20 cellular contexts compared by ENCODE assay signal in genomic region chr2:128346291-128346690, GRCh38. TPM values are rescaled to one million over a fixed set of nuclear protein-coding genes. Genes with fewer than 3 reads are reported as not detected.
DNase-seq lines count a peak whose midpoint lies in the region; ATAC-seq and TF ChIP-seq lines count a peak whose summit lies in the region.
"Had no signal": no experiment of that assay in that cellular context is flagged by ENCODE, and none has a peak within 500 bp of the region (broad histone marks: within the 10 kb centered on the region; RNA-seq: fewer than 3 reads in every experiment).

No MANE protein-coding gene starts in this region.

- 94% methylated on average over 31 of the region's 31 CpGs for WGBS in right cardiac atrium
- WGBS in esophagus squamous epithelium, 2 donors, result 95% methylated on average over 13 of the region's 31 CpGs; no CpG with 5 or more reads in 1 of the 2 donors

- no peak for TF ChIP-seq POLR2A in esophagus squamous epithelium (IDR thresholded peaks at IDR 0.05)

- TF ChIP-seq CTCF in nephron progenitor cell (IDR thresholded peaks at IDR 0.05), result no peak
- no peak for TF ChIP-seq CTCF in esophagus squamous epithelium (IDR thresholded peaks at IDR 0.05)

- intact Hi-C loops in cardiac septum (cut with DNase I), result loop anchor here (5.0 kb wide), 1 partner anchor 956 kb away; no protein-coding TSS in a partner anchor
- intact Hi-C loops in right cardiac atrium (cut with DNase I), result loop anchor here in 1 of 4 donors (10.0 kb wide), 1 partner anchor 149 kb away; no protein-coding TSS in a partner anchor
- intact Hi-C loops in esophagus squamous epithelium (cut with DNase I), result no loop called here

- H3K27me3 Mint-ChIP-seq in nephron progenitor cell (ENCODE audit: low read depth, poor library complexity), result peaks cover 18% of the 10 kb centered on the region
- H3K27me3 Mint-ChIP-seq: B cell had no signal

- H3K9me3 Mint-ChIP-seq in nephron progenitor cell, result peaks cover 35% of the 10 kb centered on the region

- ATAC-seq in right cardiac atrium (no peak), GM21390 (IDR thresholded peaks at IDR 0.05; ENCODE audit: unreplicated experiment) (no peak)

- H3K4me1 Mint-ChIP-seq in nephron progenitor cell, result peaks cover 27% of the 10 kb centered on the region
- H3K4me1 Mint-ChIP-seq: B cell had no signal

- H3K4me3 ChIP-seq in right cardiac atrium (ENCODE audit: low read length) (no peak overlapping the region), esophagus squamous epithelium (no peak overlapping the region)
- H3K4me3 ChIP-seq: GM23248, MG63 had no signal

- peaks cover 4% of the 10 kb centered on the region for H3K4me1 ChIP-seq in right cardiac atrium (ENCODE audit: control insufficient read depth, insufficient read depth, low read length)
- H3K4me1 ChIP-seq in esophagus squamous epithelium, result peaks cover 14 to 31% (median 17%) of the 10 kb centered on the region in 3 donors

- DNase-seq in cardiac septum (ENCODE audit: low spot score) (peak; percentile 71), right cardiac atrium (no peak), islet precursor cell (peak; percentile 35), nephron progenitor cell (no peak), HT-29 (ENCODE audit: low spot score) (no peak), esophagus squamous epithelium (lab: John Stamatoyannopoulos, UW) (no peak)
- DNase-seq in stimulated activated CD4-positive, alpha-beta T cell treated with anti-CD3 and anti-CD28 coated beads, Interleukin-15, amount 100 ng/mL, for 24 hours, result no peak
- DNase-seq: DMS 273 treated with DMSO at 0.1 percent for 48 hours, DND-41, GM23248, Kasumi-1, MG63, NCI-H1092, NCI-H1436 treated with DMSO at 0.1 percent for 48 hours, NCI-H2029, NCI-H345, NCI-H524 treated with DMSO at 0.1 percent for 48 hours, SHP77 treated with DMSO at 0.1 percent for 48 hours had no signal

- no peaks in the 10 kb centered on the region for H3K36me3 ChIP-seq in esophagus squamous epithelium
- H3K36me3 ChIP-seq: MG63 had no signal

- H3K27me3 ChIP-seq in right cardiac atrium (ENCODE audit: control insufficient read depth, insufficient read depth) (no peaks in the 10 kb centered on the region), esophagus squamous epithelium (no peaks in the 10 kb centered on the region)
- H3K27me3 ChIP-seq: MG63 had no signal

- H3K27ac ChIP-seq in right cardiac atrium (ENCODE audit: low read length), result no peak overlapping the region
- H3K27ac ChIP-seq in esophagus squamous epithelium, result no peak overlapping the region
- H3K27ac ChIP-seq: GM23248 had no signal

- H3K9me3 ChIP-seq in right cardiac atrium (ENCODE audit: control insufficient read depth, low read length), result no peaks in the 10 kb centered on the region
- peaks cover 0 to 5% (median 0%) of the 10 kb centered on the region in 3 donors for H3K9me3 ChIP-seq in esophagus squamous epithelium
- H3K9me3 ChIP-seq: MG63 had no signal

- H3K4me3 Mint-ChIP-seq in nephron progenitor cell, result no peak overlapping the region
- H3K4me3 Mint-ChIP-seq: B cell had no signal

- H3K36me3 Mint-ChIP-seq in nephron progenitor cell (ENCODE audit: low read depth), result peaks cover 15% of the 10 kb centered on the region

- H3K27ac Mint-ChIP-seq in nephron progenitor cell, result peak overlapping the region; percentile 42
- H3K27ac Mint-ChIP-seq: B cell had no signal

RNA-seq across cellular contexts. Expression of gene HS6ST1, which starts 27.6 kb away (rescaled TPM):
- 14.4 TPM for total RNA-seq in cardiac septum
- 10 to 100 TPM; 13.3 to 28.4 (median 21.1) TPM for total RNA-seq in right cardiac atrium
- polyA plus RNA-seq in right cardiac atrium, result 19.8 TPM
- total RNA-seq in HT-29 (2014; rRNA removed; shearing (Covaris generic)), result 17.6 and 17.7 TPM in 2 replicates
- total RNA-seq in esophagus squamous epithelium, result 10 to 100 TPM; 44.7 to 73.8 (median 56.8) TPM

Comparison
In these comparisons a context has a peak if more than half of its experiments do, and no peak if none do; other contexts are left out.
1. DNase-seq: peak in cardiac septum (single experiment) and islet precursor cell (single experiment); none in right cardiac atrium (0 of 3), nephron progenitor cell (single experiment), HT-29 (single experiment), stimulated activated CD4-positive, alpha-beta T cell treated with anti-CD3 and anti-CD28 coated beads, Interleukin-15, amount 100 ng/mL, for 24 hours (single experiment) and esophagus squamous epithelium (single experiment).